ENCODE assay signal across 21 cellular contexts in the genomic region with DNA sequence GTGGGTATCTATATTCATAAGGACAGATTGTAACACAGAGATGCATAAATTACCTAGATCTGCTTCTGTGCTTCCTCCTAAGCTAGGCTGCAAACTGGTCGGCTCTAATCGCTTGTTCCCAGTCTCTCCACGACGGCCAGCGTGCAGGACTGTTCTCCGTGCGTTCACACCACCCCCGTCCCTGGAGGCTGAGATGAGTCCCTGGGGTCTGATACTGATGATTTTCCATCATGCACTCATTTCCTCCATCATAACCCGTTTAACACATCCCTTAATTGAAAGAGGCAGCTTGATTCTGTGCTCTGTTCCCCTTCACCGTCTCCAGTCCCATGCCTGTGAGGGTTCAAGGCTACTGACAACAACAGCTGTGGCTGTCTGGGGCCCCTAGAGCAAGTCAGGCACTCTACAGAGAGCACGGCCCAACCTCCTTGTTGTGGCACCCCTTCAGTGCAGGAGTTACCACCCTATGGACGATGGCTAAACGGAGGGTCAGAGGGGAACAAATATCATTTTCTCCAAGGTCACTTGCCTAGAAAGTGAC.
"Had no signal": no experiment of that assay in that cellular context is flagged by ENCODE, and none has a peak within 500 bp of the region (broad histone marks: within the 10 kb centered on the region; RNA-seq: fewer than 3 reads in every experiment).

No MANE protein-coding gene starts in this region.

- H3K27ac ChIP-seq: adrenal gland, psoas muscle, right lobe of liver, transverse colon had no signal

- H3K4me1 ChIP-seq: adrenal gland, psoas muscle, right lobe of liver, transverse colon had no signal

- FAIRE-seq: astrocyte, islet of Langerhans, small intestine had no signal

- H3K27me3 ChIP-seq: right lobe of liver had no signal

- H3K4me3 ChIP-seq: adrenal gland, lung, psoas muscle, right lobe of liver, transverse colon had no signal

- H3K9me3 ChIP-seq: adrenal gland, psoas muscle, right lobe of liver, transverse colon had no signal

- DNase-seq: activated B cell treated with CpG ODN at 0.5 μM for 24 hours; activated CD4-positive, alpha-beta memory T cell treated with anti-CD3 and anti-CD28 coated beads for 36 hours; activated CD4-positive, alpha-beta T cell treated with anti-CD3 and anti-CD28 coated beads for 4 hours; activated effector memory CD4-positive, alpha-beta T cell treated with Interleukin-2 at 50 U/mL for 16 hours; activated naive CD4-positive, alpha-beta T cell treated with anti-CD3 and anti-CD28 coated beads, Interleukin-2, amount 50 U/mL, for 16 hours; activated T-cell treated with anti-CD3 and anti-CD28 coated beads, Interleukin-2, amount 50 U/mL, for 48 hours; adrenal gland; dermis blood vessel endothelial cell; effector memory CD4-positive, alpha-beta T cell; hippocampal formation; left colon; midbrain; psoas muscle; right lobe of liver; small intestine; stimulated activated CD4-positive, alpha-beta T cell treated with anti-CD3 and anti-CD28 coated beads, Interleukin-15, amount 100 ng/mL, for 24 hours; stimulated activated CD4-positive, alpha-beta T cell treated with anti-CD3 and anti-CD28 coated beads, Interleukin-2, amount 100 ng/mL, for 48 hours; transverse colon had no signal

- H3K36me3 ChIP-seq: adrenal gland, right lobe of liver, transverse colon had no signal
